In genomic region chr10:29688230-29688634, GRCh38 we compare ENCODE assay signal across 12 cellular contexts. TPM values are rescaled to one million over a fixed set of nuclear protein-coding genes. Genes with fewer than 3 reads are reported as not detected.
DNase-seq lines count a peak whose midpoint lies in the region; ATAC-seq and TF ChIP-seq lines count a peak whose summit lies in the region.
"Had no signal": no experiment of that assay in that cellular context is flagged by ENCODE, and none has a peak within 500 bp of the region (broad histone marks: within the 10 kb centered on the region; RNA-seq: fewer than 3 reads in every experiment).

No MANE protein-coding gene starts in this region.

- TF ChIP-seq CTCF in Calu3 (IDR thresholded peaks at IDR 0.05; ENCODE audit: unreplicated experiment) (no peak), fibroblast of lung (conservative IDR thresholded peaks at IDR 0.05 in 1 of 2, IDR thresholded peaks at IDR 0.05 in 1 of 2; ENCODE audit: low read depth in 1 of 2, low read length in 2 of 2) (no peak), osteoblast (IDR thresholded peaks at IDR 0.05; ENCODE audit: extremely low read depth, low read depth, low read length) (no peak), Peyer's patch (IDR thresholded peaks at IDR 0.05) (no peak)

- no peak overlapping the region for H3K9ac ChIP-seq in fibroblast of lung (ENCODE audit: insufficient read depth, low read length)

- no peaks in the 10 kb centered on the region for H3K27me3 Mint-ChIP-seq in Calu3 (ENCODE audit: unreplicated experiment)
- H3K27me3 Mint-ChIP-seq: activated CD8-positive, alpha-beta T cell treated with anti-CD3 and anti-CD28 coated beads for 36 hours had no signal

- H2AFZ ChIP-seq in fibroblast of lung (ENCODE audit: low read length) (no peak overlapping the region), osteoblast (ENCODE audit: low read length) (no peak overlapping the region)

- H3K4me1 ChIP-seq in fibroblast of lung (ENCODE audit: control insufficient read depth, extremely low read depth, insufficient read depth, low read length) (peaks cover 7% of the 10 kb centered on the region), osteoblast (ENCODE audit: insufficient read depth, low read length) (peaks cover 23% of the 10 kb centered on the region), Peyer's patch (no peaks in the 10 kb centered on the region)

- CTCF ChIA-PET in Calu3 (lab: Charles Lee): no interaction called here

- H3K9me3 ChIP-seq in fibroblast of lung (ENCODE audit: control insufficient read depth, insufficient read depth, low read depth, low read length) (no peaks in the 10 kb centered on the region), osteoblast (ENCODE audit: low read depth, low read length) (no peaks in the 10 kb centered on the region), Peyer's patch (no peaks in the 10 kb centered on the region)

- no peak for TF ChIP-seq POLR2A in Peyer's patch (IDR thresholded peaks at IDR 0.05)

- ATAC-seq in HG03520 (IDR thresholded peaks at IDR 0.05; ENCODE audit: unreplicated experiment): no peak

- H4K20me1 ChIP-seq in fibroblast of lung (ENCODE audit: control insufficient read depth, extremely low read depth, insufficient read depth, low read length) (no peaks in the 10 kb centered on the region), osteoblast (ENCODE audit: insufficient read depth, low read length) (no peaks in the 10 kb centered on the region)

- intact Hi-C loops in Calu3 (cut with micrococcal nuclease; ENCODE audit: unreplicated experiment): no loop called here

- DNase-seq in Calu3: no peak
- DNase-seq in NCI-H2227 treated with DMSO at 0.1 percent for 48 hours (lab: John Stamatoyannopoulos, UW): peak; percentile 23
- DNase-seq in fibroblast of lung (ENCODE audit: low read depth in 2 of 2): peak in 1 of 2 donors; percentile 24
- DNase-seq in osteoblast (ENCODE audit: insufficient read length, low spot score, missing footprints): no peak
- DNase-seq in Peyer's patch: no peak
- no peak for DNase-seq in NAMALWA (ENCODE audit: low spot score)
- no peak for DNase-seq in NCI-H82 treated with DMSO at 0.1 percent for 48 hours (lab: John Stamatoyannopoulos, UW; ENCODE audit: unreplicated experiment)
- DNase-seq: activated CD8-positive, alpha-beta T cell treated with anti-CD3 and anti-CD28 coated beads for 36 hours; effector CD8-positive, alpha-beta T cell; NCI-H226 had no signal

- H3K4me1 Mint-ChIP-seq in Calu3 (ENCODE audit: low read depth, unreplicated experiment): peaks cover 55% of the 10 kb centered on the region

- H3K4me2 ChIP-seq in fibroblast of lung (ENCODE audit: extremely low read depth, insufficient read depth, low read length) (peak overlapping the region; percentile 54), osteoblast (ENCODE audit: insufficient read depth, low read length) (peak overlapping the region; percentile 63)

- peaks cover 2% of the 10 kb centered on the region for H3K36me3 ChIP-seq in fibroblast of lung (ENCODE audit: control insufficient read depth, insufficient read depth, low read length)
- no peaks in the 10 kb centered on the region for H3K36me3 ChIP-seq in osteoblast (ENCODE audit: insufficient read depth, low read length)
- H3K36me3 ChIP-seq in Peyer's patch: peaks cover 0 to 11% (median 0%) of the 10 kb centered on the region in 3 donors

- H3K4me3 ChIP-seq in fibroblast of lung (replicated peaks in 1 of 4; ENCODE audit: control extremely low read depth in 1 of 4, insufficient read depth in 1 of 4, low read depth in 3 of 4, low read length in 4 of 4) (no peak overlapping the region), osteoblast (ENCODE audit: insufficient read depth, low read length) (peak overlapping the region; percentile 24), Peyer's patch (no peak overlapping the region)
- H3K4me3 ChIP-seq: skin epidermis had no signal

- H3K79me2 ChIP-seq in fibroblast of lung (ENCODE audit: control insufficient read depth, insufficient read depth, low read length) (no peaks in the 10 kb centered on the region), osteoblast (ENCODE audit: insufficient read depth, low read length) (peaks cover 8% of the 10 kb centered on the region)

- no TSS peak for BruUV-seq in Calu3 (replicated peaks; lab: Mats Ljungman, UMichigan)

- H3K27ac Mint-ChIP-seq in Calu3 (ENCODE audit: unreplicated experiment): peak overlapping the region; percentile 20
- H3K27ac Mint-ChIP-seq: activated CD8-positive, alpha-beta T cell treated with anti-CD3 and anti-CD28 coated beads for 36 hours had no signal

- H3K27me3 ChIP-seq in fibroblast of lung (ENCODE audit: control insufficient read depth, insufficient read depth, low read length): no peaks in the 10 kb centered on the region
- no peaks in the 10 kb centered on the region for H3K27me3 ChIP-seq in osteoblast (ENCODE audit: insufficient read depth, low read length)
- H3K27me3 ChIP-seq in Peyer's patch: no peaks in the 10 kb centered on the region

- no peaks in the 10 kb centered on the region for H3K9me3 Mint-ChIP-seq in Calu3 (ENCODE audit: low read depth, unreplicated experiment)

- H3K4me3 Mint-ChIP-seq in Calu3 (ENCODE audit: low read depth, unreplicated experiment): no peak overlapping the region
- H3K4me3 Mint-ChIP-seq: activated CD8-positive, alpha-beta T cell treated with anti-CD3 and anti-CD28 coated beads for 36 hours had no signal

- H3K36me3 Mint-ChIP-seq in Calu3 (ENCODE audit: insufficient read depth, unreplicated experiment): peaks cover 49% of the 10 kb centered on the region

- H3K27ac ChIP-seq in fibroblast of lung (ENCODE audit: insufficient read depth, low read length): no peak overlapping the region
- no peak overlapping the region for H3K27ac ChIP-seq in osteoblast (ENCODE audit: low read depth, low read length)
- no peak overlapping the region for H3K27ac ChIP-seq in Peyer's patch

RNA-seq across cellular contexts. Expression of gene SVIL, which starts 53.5 kb away (rescaled TPM):
- total RNA-seq in Calu3 (2022) (111 and 147 TPM in 2 replicates), fibroblast of lung (60.9 and 94.3 TPM in 2 replicates), osteoblast (36.9 and 122 TPM in 2 replicates), Peyer's patch (10 to 100 TPM; 30.3 to 84.3 (median 62.5) TPM)
- 17.7 and 28.5 TPM in 2 replicates for polyA plus RNA-seq in fibroblast of lung
- polyA plus RNA-seq in fibroblast of lung (2012): 24.0 and 29.5 TPM in 2 replicates
- 92.1 and 148 TPM in 2 replicates for polyA minus RNA-seq in fibroblast of lung (ENCODE audit: low replicate concordance)
